ENCODE assay signal across 32 cellular contexts in genomic region chr17:35968520-35969054, GRCh38. TPM values are rescaled to one million over a fixed set of nuclear protein-coding genes. Genes with fewer than 3 reads are reported as not detected.
"Had no signal": no experiment of that assay in that cellular context is flagged by ENCODE, and none has a peak within 500 bp of the region (broad histone marks: within the 10 kb centered on the region; RNA-seq: fewer than 3 reads in every experiment).

No MANE protein-coding gene starts in this region.

- H3K4me1 ChIP-seq: neural progenitor cell, parathyroid adenoma, psoas muscle, vagina had no signal

- H3K4me3 ChIP-seq: hepatocyte, lung, neural progenitor cell, psoas muscle, right lobe of liver, smooth muscle cell, tibial nerve, vagina had no signal

- H3K27me3 ChIP-seq: hepatocyte, neural progenitor cell, neutrophil, right lobe of liver, tibial nerve, vagina had no signal

- DNase-seq: islet precursor cell; mesendoderm; naive B cell; natural killer cell; nephron progenitor cell; occipital lobe; psoas muscle; right lobe of liver; stimulated activated CD4-positive, alpha-beta T cell treated with anti-CD3 and anti-CD28 coated beads, Interleukin-1b, Interleukin-23, amount 100 ng/mL, for 48 hours; stimulated activated CD4-positive, alpha-beta T cell treated with anti-CD3 and anti-CD28 coated beads, Interleukin-2, amount 100 ng/mL, for 48 hours; stimulated activated CD4-positive, alpha-beta T cell treated with anti-CD3 and anti-CD28 coated beads, Interleukin-4, amount 100 ng/mL, for 4 hours; stimulated activated CD8-positive, alpha-beta memory T cell treated with anti-CD3 and anti-CD28 coated beads, Interleukin-4, amount 100 ng/mL, for 48 hours; stimulated activated naive CD4-positive, alpha-beta T cell treated with Interleukin-2 at 50 U/mL for 16 hours; stimulated activated naive CD8-positive, alpha-beta T cell treated with anti-CD3 and anti-CD28 coated beads, Interleukin-15, amount 100 ng/mL, for 72 hours had no signal

- ATAC-seq: stimulated activated memory B cell treated with anti-CD40 and anti-IgM and Interleukin-4, amounts not matched to agents 10 μg/mL and 1 μg/mL and 100 μg/mL, for 72 hours; stimulated activated naive CD8-positive, alpha-beta T cell treated with anti-CD3 and anti-CD28 coated beads, Interleukin-15, amount 100 ng/mL, for 72 hours had no signal

- H3K27ac ChIP-seq: neural progenitor cell, neutrophil, parathyroid adenoma, psoas muscle, right lobe of liver, tibial nerve, vagina had no signal

- H3K36me3 ChIP-seq: neural progenitor cell, neutrophil, right lobe of liver, tibial nerve, vagina had no signal

- H3K9me3 ChIP-seq: neutrophil, psoas muscle, right lobe of liver, tibial nerve, vagina had no signal

RNA-seq across cellular contexts. Expression of gene CCL16, which starts 12.7 kb away (rescaled TPM):
- total RNA-seq: hepatocyte, kidney epithelial cell, mesothelial cell of epicardium, mononuclear cell, natural killer cell, occipital lobe, osteocyte, psoas muscle, skeletal muscle tissue, smooth muscle cell, temporal lobe, tibial nerve, vagina had no signal

RNA-seq across cellular contexts. Expression of gene CCL14, which starts 17.9 kb away (rescaled TPM):
- total RNA-seq: kidney epithelial cell, mesothelial cell of epicardium, mononuclear cell, natural killer cell, occipital lobe, osteocyte, smooth muscle cell, temporal lobe had no signal

RNA-seq across cellular contexts. Expression of gene LYZL6, which starts 25.1 kb away (rescaled TPM):
- total RNA-seq: hepatocyte, kidney epithelial cell, lower leg skin, lung, mesothelial cell of epicardium, mononuclear cell, natural killer cell, occipital lobe, osteocyte, posterior vena cava, psoas muscle, right lobe of liver, skeletal muscle tissue, smooth muscle cell, temporal lobe, tibial nerve, urinary bladder, vagina had no signal

RNA-seq across cellular contexts. Expression of gene CCL15, which starts 32.8 kb away (rescaled TPM):
- total RNA-seq: kidney epithelial cell, lower leg skin, mesothelial cell of epicardium, mononuclear cell, natural killer cell, occipital lobe, osteocyte, posterior vena cava, psoas muscle, skeletal muscle tissue, smooth muscle cell, temporal lobe, tibial nerve, vagina had no signal

RNA-seq across cellular contexts. Expression of gene RDM1, which starts 38.0 kb away (rescaled TPM):
- total RNA-seq: kidney epithelial cell, lower leg skin, lung, mononuclear cell, posterior vena cava, psoas muscle, right lobe of liver, skeletal muscle tissue, smooth muscle cell, tibial nerve had no signal
